ENCODE assay signal across 8 cellular contexts in the genomic region with DNA sequence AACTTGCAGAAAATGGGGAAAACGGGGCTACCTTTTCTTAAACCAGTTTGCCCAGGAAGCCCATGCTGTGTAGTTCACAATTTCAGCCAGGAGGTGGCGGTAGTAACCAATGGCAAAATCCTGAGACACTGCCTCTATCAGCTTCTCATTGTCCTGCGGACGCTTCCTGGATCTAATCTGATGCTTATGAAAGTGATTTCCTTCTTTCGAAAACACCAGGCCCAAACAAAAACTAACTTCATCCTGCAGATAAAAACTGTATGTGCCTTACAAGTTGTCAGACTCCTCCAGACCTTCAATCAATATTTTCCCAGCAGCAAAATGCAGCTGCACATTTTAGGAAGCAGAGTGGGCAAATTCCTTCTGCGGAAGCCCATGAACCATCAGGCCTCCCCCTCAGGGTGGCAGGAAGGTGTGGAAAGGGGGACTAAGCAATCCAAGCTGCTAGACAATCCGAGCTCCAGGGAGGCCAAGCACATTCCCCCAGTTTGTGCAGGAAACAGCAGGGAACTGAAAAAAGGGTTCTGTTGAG.
A peak's percentile ranks its signal among the peaks of the same experiment; 100 is the strongest.
DNase-seq lines count a peak whose midpoint lies in the region; ATAC-seq and TF ChIP-seq lines count a peak whose summit lies in the region.

No MANE protein-coding gene starts in this region.

- H3K4me3 ChIP-seq in HFF-Myc (replicated peaks; ENCODE audit: low read depth, low read length) (no peak overlapping the region), choroid plexus epithelial cell (ENCODE audit: low read depth, low read length) (no peak overlapping the region), liver (ENCODE audit: low read depth in 1 of 3, low read length in 3 of 3) (no peak overlapping the region)

- no peaks in the 10 kb centered on the region for H3K9me3 ChIP-seq in liver (ENCODE audit: control insufficient read depth in 4 of 4, low read length in 3 of 4)

- no peak for ATAC-seq in GM18517 (IDR thresholded peaks at IDR 0.05; ENCODE audit: unreplicated experiment)

- H3K27ac ChIP-seq in liver (ENCODE audit: low read depth in 1 of 2, low read length in 2 of 2), result peak overlapping the region in 1 of 2 donors; percentile 32

- no peaks in the 10 kb centered on the region for H3K36me3 ChIP-seq in liver (ENCODE audit: control insufficient read depth in 4 of 4, insufficient read depth in 3 of 4, low read depth in 1 of 4, low read length in 3 of 4)

- TF ChIP-seq CTCF in HFF-Myc (IDR thresholded peaks at IDR 0.05; ENCODE audit: low read depth, low read length, missing control alignments) (peak; percentile 95), choroid plexus epithelial cell (conservative IDR thresholded peaks at IDR 0.05; ENCODE audit: low read depth, low read length) (peak; percentile 98), liver (IDR thresholded peaks at IDR 0.05; ENCODE audit: low read depth, low read length, missing input control) (peak; percentile 99)

- peak; percentile 97 for TF ChIP-seq RAD21 in liver (IDR thresholded peaks at IDR 0.05)

- H3K9ac ChIP-seq in liver (ENCODE audit: low read depth in 1 of 2, low read length in 2 of 2), result no peak overlapping the region

- 20% methylated on average over 7 of the region's 7 CpGs for WGBS in liver

- peaks cover 6 to 32% (median 28%) of the 10 kb centered on the region in 4 donors for H3K4me1 ChIP-seq in liver (ENCODE audit: control insufficient read depth in 4 of 4, insufficient read depth in 4 of 4, low read length in 3 of 4)

- DNase-seq in DMS 273 treated with DMSO at 0.1 percent for 48 hours (lab: John Stamatoyannopoulos, UW), result peak; percentile 43
- DNase-seq in HFF-Myc (ENCODE audit: extremely low read depth, low read depth), result peak; percentile 66
- DNase-seq in NCI-H345 treated with DMSO at 0.1 percent for 48 hours (lab: John Stamatoyannopoulos, UW; ENCODE audit: unreplicated experiment), result peak; percentile 11
- peak; percentile 70 to 76 for DNase-seq in activated CD4-positive, alpha-beta T cell treated with anti-CD3 and anti-CD28 coated beads for 24 hours (ENCODE audit: low read depth in 2 of 2)
- peak; percentile 83 for DNase-seq in choroid plexus epithelial cell (ENCODE audit: low read depth)
- DNase-seq in stimulated activated CD4-positive, alpha-beta T cell treated with anti-CD3 and anti-CD28 coated beads, Interleukin-4, amount 100 ng/mL, for 48 hours (ENCODE audit: low read depth in 2 of 2), result peak; percentile 58 to 76

- H3K27me3 ChIP-seq in liver (ENCODE audit: control insufficient read depth in 4 of 4, insufficient read depth in 4 of 4, low read length in 3 of 4), result no peaks in the 10 kb centered on the region

TF ChIP-seq in liver, 16 proteins besides CTCF, POLR2A, EP300 and RAD21:
- TF ChIP-seq JUND (IDR thresholded peaks at IDR 0.05), result no peak
- TF ChIP-seq NR2F2 (IDR thresholded peaks at IDR 0.05), result no peak
- TF ChIP-seq, protein P1, sequence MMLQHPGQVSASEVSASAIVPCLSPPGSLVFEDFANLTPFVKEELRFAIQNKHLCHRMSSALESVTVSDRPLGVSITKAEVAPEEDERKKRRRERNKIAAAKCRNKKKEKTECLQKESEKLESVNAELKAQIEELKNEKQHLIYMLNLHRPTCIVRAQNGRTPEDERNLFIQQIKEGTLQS (IDR thresholded peaks at IDR 0.05), result no peak
- peak; percentile 13 for TF ChIP-seq SP1 (IDR thresholded peaks at IDR 0.05)
- TF ChIP-seq FOXA1 (IDR thresholded peaks at IDR 0.05), result no peak
- no peak for TF ChIP-seq YY1 (IDR thresholded peaks at IDR 0.05)
- TF ChIP-seq EGR1 (IDR thresholded peaks at IDR 0.05; ENCODE audit: low read depth in 2 of 2), result peak in 1 of 2 donors; percentile 20
- TF ChIP-seq, protein P2, sequence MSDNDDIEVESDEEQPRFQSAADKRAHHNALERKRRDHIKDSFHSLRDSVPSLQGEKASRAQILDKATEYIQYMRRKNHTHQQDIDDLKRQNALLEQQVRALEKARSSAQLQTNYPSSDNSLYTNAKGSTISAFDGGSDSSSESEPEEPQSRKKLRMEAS (IDR thresholded peaks at IDR 0.05), result no peak
- no peak for TF ChIP-seq FOXA2 (IDR thresholded peaks at IDR 0.05)
- TF ChIP-seq, protein P3, sequence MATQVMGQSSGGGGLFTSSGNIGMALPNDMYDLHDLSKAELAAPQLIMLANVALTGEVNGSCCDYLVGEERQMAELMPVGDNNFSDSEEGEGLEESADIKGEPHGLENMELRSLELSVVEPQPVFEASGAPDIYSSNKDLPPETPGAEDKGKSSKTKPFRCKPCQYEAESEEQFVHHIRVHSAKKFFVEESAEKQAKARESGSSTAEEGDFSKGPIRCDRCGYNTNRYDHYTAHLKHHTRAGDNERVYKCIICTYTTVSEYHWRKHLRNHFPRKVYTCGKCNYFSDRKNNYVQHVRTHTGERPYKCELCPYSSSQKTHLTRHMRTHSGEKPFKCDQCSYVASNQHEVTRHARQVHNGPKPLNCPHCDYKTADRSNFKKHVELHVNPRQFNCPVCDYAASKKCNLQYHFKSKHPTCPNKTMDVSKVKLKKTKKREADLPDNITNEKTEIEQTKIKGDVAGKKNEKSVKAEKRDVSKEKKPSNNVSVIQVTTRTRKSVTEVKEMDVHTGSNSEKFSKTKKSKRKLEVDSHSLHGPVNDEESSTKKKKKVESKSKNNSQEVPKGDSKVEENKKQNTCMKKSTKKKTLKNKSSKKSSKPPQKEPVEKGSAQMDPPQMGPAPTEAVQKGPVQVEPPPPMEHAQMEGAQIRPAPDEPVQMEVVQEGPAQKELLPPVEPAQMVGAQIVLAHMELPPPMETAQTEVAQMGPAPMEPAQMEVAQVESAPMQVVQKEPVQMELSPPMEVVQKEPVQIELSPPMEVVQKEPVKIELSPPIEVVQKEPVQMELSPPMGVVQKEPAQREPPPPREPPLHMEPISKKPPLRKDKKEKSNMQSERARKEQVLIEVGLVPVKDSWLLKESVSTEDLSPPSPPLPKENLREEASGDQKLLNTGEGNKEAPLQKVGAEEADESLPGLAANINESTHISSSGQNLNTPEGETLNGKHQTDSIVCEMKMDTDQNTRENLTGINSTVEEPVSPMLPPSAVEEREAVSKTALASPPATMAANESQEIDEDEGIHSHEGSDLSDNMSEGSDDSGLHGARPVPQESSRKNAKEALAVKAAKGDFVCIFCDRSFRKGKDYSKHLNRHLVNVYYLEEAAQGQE (IDR thresholded peaks at IDR 0.05), result no peak
- TF ChIP-seq HNF4A (conservative IDR thresholded peaks at IDR 0.05), result no peak

Comparison
In these comparisons a context has a peak if more than half of its experiments do, and no peak if none do; other contexts are left out.
1. DNase-seq: peak in every context shown above with its lines; median percentile 83 in choroid plexus epithelial cell; 73 in activated CD4-positive, alpha-beta T cell treated with anti-CD3 and anti-CD28 coated beads for 24 hours; 67 in stimulated activated CD4-positive, alpha-beta T cell treated with anti-CD3 and anti-CD28 coated beads, Interleukin-4, amount 100 ng/mL, for 48 hours; 66 in HFF-Myc; 43 in DMS 273 treated with DMSO at 0.1 percent for 48 hours; 11 in NCI-H345 treated with DMSO at 0.1 percent for 48 hours.